ENCODE assay signal across 16 cellular contexts in the genomic region with DNA sequence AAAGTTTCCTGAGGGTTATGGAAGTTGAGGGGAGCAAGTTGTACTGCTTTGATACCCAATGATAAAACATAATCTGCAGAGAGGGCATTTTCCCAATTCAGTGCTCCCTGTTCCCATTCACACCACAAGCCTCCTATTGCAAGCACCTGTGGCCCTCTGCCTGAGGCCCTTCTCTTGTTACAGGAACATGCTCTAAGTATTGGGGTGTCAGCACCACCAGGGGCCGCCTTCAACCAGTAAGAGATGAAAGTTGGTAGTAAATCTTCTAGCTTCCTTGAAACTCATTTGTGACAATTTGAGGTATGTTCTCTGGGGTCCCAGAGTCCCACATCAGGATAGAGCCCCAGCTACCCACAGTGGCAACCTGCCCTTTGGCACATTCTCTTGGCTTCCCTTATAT.
DNase-seq lines count a peak whose midpoint lies in the region; ATAC-seq and TF ChIP-seq lines count a peak whose summit lies in the region.
"Had no signal": no experiment of that assay in that cellular context is flagged by ENCODE, and none has a peak within 500 bp of the region (broad histone marks: within the 10 kb centered on the region; RNA-seq: fewer than 3 reads in every experiment).

No MANE protein-coding gene starts in this region.

- no peak overlapping the region for H3K4me3 Mint-ChIP-seq in GM23338
- H3K4me3 Mint-ChIP-seq: memory B cell, T-helper 17 cell had no signal

- no peak for DNase-seq in GM06990 (ENCODE audit: extremely low read depth, insufficient read length)
- DNase-seq in GM23338 (ENCODE audit: low spot score): peak; percentile 64
- no peak for DNase-seq in activated naive CD4-positive, alpha-beta T cell treated with anti-CD3 and anti-CD28 coated beads, Interleukin-2, amount 50 U/mL, for 72 hours (ENCODE audit: low spot score in 2 of 2)
- no peak for DNase-seq in AG20443 (ENCODE audit: low spot score)
- no peak for DNase-seq in ureter (ENCODE audit: low spot score)
- DNase-seq in NCI-H748 treated with DMSO at 0.1 percent for 48 hours (lab: John Stamatoyannopoulos, UW): no peak
- DNase-seq: activated naive CD4-positive, alpha-beta T cell treated with Interleukin-2 at 50 U/mL for 16 hours; caudate nucleus; DMS 273 treated with DMSO at 0.1 percent for 48 hours; NCI-H446; ovary; T-helper 17 cell; upper lobe of left lung had no signal

- H3F3A ChIP-seq in GM23338 (replicated peaks; ENCODE audit: low read depth): no peaks in the 10 kb centered on the region

- no peaks in the 10 kb centered on the region for H3K79me2 ChIP-seq in GM23338 (replicated peaks; ENCODE audit: insufficient read depth)

- ATAC-seq in GM18909 (IDR thresholded peaks at IDR 0.05; ENCODE audit: poor library complexity, unreplicated experiment) (peak; percentile 83), GM23338 (peak; percentile 89), HG03439 (IDR thresholded peaks at IDR 0.05; ENCODE audit: unreplicated experiment) (peak; percentile 63)
- no peak for ATAC-seq in activated naive CD4-positive, alpha-beta T cell treated with anti-CD3 and anti-CD28 coated beads, Interleukin-2, amount 50 U/mL, for 72 hours
- ATAC-seq: T-helper 17 cell had no signal

- H3K27me3 ChIP-seq in GM06990 (replicated peaks; ENCODE audit: control insufficient read depth, insufficient read depth, low read length) (no peaks in the 10 kb centered on the region), GM23338 (ENCODE audit: insufficient read depth) (no peaks in the 10 kb centered on the region)
- H3K27me3 ChIP-seq: ovary, upper lobe of left lung had no signal

- H3K9me3 Mint-ChIP-seq in GM23338: no peaks in the 10 kb centered on the region
- no peaks in the 10 kb centered on the region for H3K9me3 Mint-ChIP-seq in activated naive CD4-positive, alpha-beta T cell treated with anti-CD3 and anti-CD28 coated beads, Interleukin-2, amount 50 U/mL, for 72 hours
- H3K9me3 Mint-ChIP-seq: memory B cell had no signal

- TF ChIP-seq CTCF in GM06990 (IDR thresholded peaks at IDR 0.05; ENCODE audit: insufficient read depth, low read length, poor library complexity, severe bottlenecking) (peak; percentile 38), GM23338 (conservative IDR thresholded peaks at IDR 0.05; ENCODE audit: low read depth in 2 of 2) (peak; percentile 37 to 63; a peak in 3 of 4 replicates)

- no peaks in the 10 kb centered on the region for H3K27me3 Mint-ChIP-seq in GM23338 (ENCODE audit: insufficient read depth, low read depth, poor library complexity)
- H3K27me3 Mint-ChIP-seq: memory B cell had no signal

- no peaks in the 10 kb centered on the region for H3K36me3 Mint-ChIP-seq in GM23338 (ENCODE audit: low read depth)
- H3K36me3 Mint-ChIP-seq in activated naive CD4-positive, alpha-beta T cell treated with anti-CD3 and anti-CD28 coated beads, Interleukin-2, amount 50 U/mL, for 72 hours: no peaks in the 10 kb centered on the region
- H3K36me3 Mint-ChIP-seq: memory B cell had no signal

- peaks cover 9% of the 10 kb centered on the region; the same call in 2 of the 3 replicates for H3K4me1 Mint-ChIP-seq in GM23338
- H3K4me1 Mint-ChIP-seq: memory B cell had no signal

- peak overlapping the region; percentile 35; the same call in 1 of the 2 replicates for H2AFZ ChIP-seq in GM23338

- no peaks in the 10 kb centered on the region for H3K36me3 ChIP-seq in GM06990 (ENCODE audit: control insufficient read depth, insufficient read depth, low read length)
- H3K36me3 ChIP-seq in GM23338 (ENCODE audit: insufficient read depth): no peaks in the 10 kb centered on the region
- H3K36me3 ChIP-seq: ovary, upper lobe of left lung had no signal

- no peaks in the 10 kb centered on the region for H4K20me1 ChIP-seq in GM23338 (replicated peaks; ENCODE audit: insufficient read depth)

- no peak overlapping the region for H3K27ac ChIP-seq in GM23338 (ENCODE audit: low read depth)
- H3K27ac ChIP-seq: ovary, upper lobe of left lung had no signal

- H3K4me1 ChIP-seq in GM23338 (ENCODE audit: insufficient read depth): no peaks in the 10 kb centered on the region
- H3K4me1 ChIP-seq: upper lobe of left lung had no signal

- no peak overlapping the region for H3K4me2 ChIP-seq in GM23338

- H3K27ac Mint-ChIP-seq in GM23338: no peak overlapping the region
- H3K27ac Mint-ChIP-seq in activated naive CD4-positive, alpha-beta T cell treated with anti-CD3 and anti-CD28 coated beads, Interleukin-2, amount 50 U/mL, for 72 hours: no peak overlapping the region
- H3K27ac Mint-ChIP-seq: memory B cell had no signal

- H3K9me2 ChIP-seq in GM23338 (ENCODE audit: insufficient read depth): no peaks in the 10 kb centered on the region

- H3K4me3 ChIP-seq in GM06990 (replicated peaks; ENCODE audit: low read depth, low read length): no peak overlapping the region
- no peak overlapping the region for H3K4me3 ChIP-seq in GM23338
- H3K4me3 ChIP-seq: ovary, upper lobe of left lung had no signal

TF ChIP-seq in GM23338, 12 proteins besides CTCF, POLR2A, EP300 and RAD21 (continues in another document):
- TF ChIP-seq, protein P1, sequence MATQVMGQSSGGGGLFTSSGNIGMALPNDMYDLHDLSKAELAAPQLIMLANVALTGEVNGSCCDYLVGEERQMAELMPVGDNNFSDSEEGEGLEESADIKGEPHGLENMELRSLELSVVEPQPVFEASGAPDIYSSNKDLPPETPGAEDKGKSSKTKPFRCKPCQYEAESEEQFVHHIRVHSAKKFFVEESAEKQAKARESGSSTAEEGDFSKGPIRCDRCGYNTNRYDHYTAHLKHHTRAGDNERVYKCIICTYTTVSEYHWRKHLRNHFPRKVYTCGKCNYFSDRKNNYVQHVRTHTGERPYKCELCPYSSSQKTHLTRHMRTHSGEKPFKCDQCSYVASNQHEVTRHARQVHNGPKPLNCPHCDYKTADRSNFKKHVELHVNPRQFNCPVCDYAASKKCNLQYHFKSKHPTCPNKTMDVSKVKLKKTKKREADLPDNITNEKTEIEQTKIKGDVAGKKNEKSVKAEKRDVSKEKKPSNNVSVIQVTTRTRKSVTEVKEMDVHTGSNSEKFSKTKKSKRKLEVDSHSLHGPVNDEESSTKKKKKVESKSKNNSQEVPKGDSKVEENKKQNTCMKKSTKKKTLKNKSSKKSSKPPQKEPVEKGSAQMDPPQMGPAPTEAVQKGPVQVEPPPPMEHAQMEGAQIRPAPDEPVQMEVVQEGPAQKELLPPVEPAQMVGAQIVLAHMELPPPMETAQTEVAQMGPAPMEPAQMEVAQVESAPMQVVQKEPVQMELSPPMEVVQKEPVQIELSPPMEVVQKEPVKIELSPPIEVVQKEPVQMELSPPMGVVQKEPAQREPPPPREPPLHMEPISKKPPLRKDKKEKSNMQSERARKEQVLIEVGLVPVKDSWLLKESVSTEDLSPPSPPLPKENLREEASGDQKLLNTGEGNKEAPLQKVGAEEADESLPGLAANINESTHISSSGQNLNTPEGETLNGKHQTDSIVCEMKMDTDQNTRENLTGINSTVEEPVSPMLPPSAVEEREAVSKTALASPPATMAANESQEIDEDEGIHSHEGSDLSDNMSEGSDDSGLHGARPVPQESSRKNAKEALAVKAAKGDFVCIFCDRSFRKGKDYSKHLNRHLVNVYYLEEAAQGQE (IDR thresholded peaks at IDR 0.05; ENCODE audit: unreplicated experiment): no peak
- no peak for TF ChIP-seq NANOG (IDR thresholded peaks at IDR 0.05; ENCODE audit: borderline replicate concordance)
- no peak for TF ChIP-seq POLR2AphosphoS5 (IDR thresholded peaks at IDR 0.05; ENCODE audit: low read depth)

Comparison
In these comparisons a context has a peak if more than half of its experiments do, and no peak if none do; other contexts are left out.
1. ATAC-seq: peak in GM18909 (single experiment), GM23338 (single experiment) and HG03439 (single experiment); none in activated naive CD4-positive, alpha-beta T cell treated with anti-CD3 and anti-CD28 coated beads, Interleukin-2, amount 50 U/mL, for 72 hours (0 of 2).